22 cellular contexts compared by ENCODE assay signal in the genomic region with DNA sequence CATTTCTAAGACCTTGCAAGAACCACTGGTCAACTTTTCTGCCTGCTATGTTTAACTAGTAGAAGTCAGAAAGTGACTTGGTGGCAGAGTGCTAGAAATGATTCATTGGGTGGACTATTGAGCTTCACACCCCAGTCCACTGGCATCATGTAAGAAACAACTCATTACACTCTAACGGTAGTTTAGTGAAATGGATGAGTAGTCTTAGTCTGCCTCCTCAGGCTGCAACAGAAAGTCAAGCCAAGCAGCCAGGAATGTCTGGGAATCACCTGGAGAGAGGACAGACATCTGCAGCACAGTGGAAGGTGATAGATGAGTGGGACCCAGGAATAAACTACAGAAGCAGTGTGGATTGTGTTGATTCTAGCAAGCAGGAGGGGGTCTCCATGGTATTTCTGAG.
DNase-seq lines count a peak whose midpoint lies in the region; ATAC-seq, FAIRE-seq and TF ChIP-seq lines count a peak whose summit lies in the region.
"Had no signal": no experiment of that assay in that cellular context is flagged by ENCODE, and none has a peak within 500 bp of the region (broad histone marks: within the 10 kb centered on the region; RNA-seq: fewer than 3 reads in every experiment).

No MANE protein-coding gene starts in this region.

- DNase-seq in Caki2 (ENCODE audit: low read depth) (peak; percentile 67), GM12878 (ENCODE audit: low read depth, low spot score) (no peak), glutamatergic neuron (no peak), smooth muscle cell (lab: John Stamatoyannopoulos, UW; ENCODE audit: unreplicated experiment) (no peak), Karpas-422 (no peak)
- no peak for DNase-seq in effector CD8-positive, alpha-beta T cell (lab: John Stamatoyannopoulos, UW)
- DNase-seq: 8988T; AML-193; C1 segment of cervical spinal cord; CD8-positive, alpha-beta memory T cell; GDM1; GM23248; MV-4-11; NCI-H1105 treated with DMSO at 0.1 percent for 48 hours; NCI-H1694; NCI-H2081 treated with DMSO at 0.1 percent for 48 hours; NCI-H2171 treated with DMSO at 0.1 percent for 48 hours; NCI-H524 treated with DMSO at 0.1 percent for 48 hours; Peyer's patch had no signal

- H3K9ac ChIP-seq in GM12878 (ENCODE audit: control insufficient read depth, insufficient read depth, low read length) = no peak overlapping the region
- no peak overlapping the region for H3K9ac ChIP-seq in neural cell (ENCODE audit: low read length)
- H3K9ac ChIP-seq in smooth muscle cell (ENCODE audit: low read depth) = no peak overlapping the region
- H3K9ac ChIP-seq in Karpas-422 (ENCODE audit: low read length) = no peak overlapping the region
- H3K9ac ChIP-seq: GM23248 had no signal

- no peak overlapping the region for H3K27ac Mint-ChIP-seq in glutamatergic neuron (ENCODE audit: unreplicated experiment)
- H3K27ac Mint-ChIP-seq: CD8-positive, alpha-beta memory T cell; IgD-negative memory B cell had no signal

- H3K4me2 ChIP-seq in GM12878 (ENCODE audit: control insufficient read depth, insufficient read depth) (no peak overlapping the region), neural cell (ENCODE audit: low read length) (no peak overlapping the region), smooth muscle cell (no peak overlapping the region), Karpas-422 (ENCODE audit: low read depth, low read length, poor library complexity, severe bottlenecking) (no peak overlapping the region)

- peak overlapping the region; percentile 65 for H3K4me3 Mint-ChIP-seq in glutamatergic neuron (ENCODE audit: unreplicated experiment)
- H3K4me3 Mint-ChIP-seq: CD8-positive, alpha-beta memory T cell; IgD-negative memory B cell had no signal

- H3K9me2 ChIP-seq in neural cell (ENCODE audit: insufficient read depth, low read length) = no peaks in the 10 kb centered on the region
- H3K9me2 ChIP-seq in Karpas-422 (replicated peaks; ENCODE audit: insufficient read depth, low read length) = no peaks in the 10 kb centered on the region

- peaks cover 5% of the 10 kb centered on the region for H3F3A ChIP-seq in neural cell (ENCODE audit: insufficient read depth, low read length, poor library complexity, severe bottlenecking)
- no peaks in the 10 kb centered on the region for H3F3A ChIP-seq in smooth muscle cell (ENCODE audit: low read depth)

- no TSS peak for BruUV-seq in GM12878 (replicated peaks; lab: Mats Ljungman, UMichigan)

- H3K4me3 ChIP-seq in GM12878 = no peak overlapping the region
- no peak overlapping the region for H3K4me3 ChIP-seq in neural cell (ENCODE audit: low read length)
- H3K4me3 ChIP-seq in smooth muscle cell = no peak overlapping the region
- H3K4me3 ChIP-seq in Karpas-422 (ENCODE audit: low read length) = no peak overlapping the region
- H3K4me3 ChIP-seq: GM23248, Peyer's patch had no signal

- no peaks in the 10 kb centered on the region for H3K27me3 Mint-ChIP-seq in glutamatergic neuron (ENCODE audit: unreplicated experiment)
- H3K27me3 Mint-ChIP-seq: IgD-negative memory B cell had no signal

- CTCF ChIA-PET in GM12878 (lab: Yijun Ruan, JAX) = interaction anchor here (0.5 to 1.3 kb wide), 3 partner anchors 15 to 240 kb away, joined by 4 to 5 read pairs (median 4); no protein-coding TSS in a partner anchor

- H3K27ac ChIP-seq in GM12878 (ENCODE audit: control insufficient read depth, insufficient read depth) = no peak overlapping the region
- H3K27ac ChIP-seq in neural cell (ENCODE audit: low read length) = no peak overlapping the region
- H3K27ac ChIP-seq in smooth muscle cell (ENCODE audit: low read depth) = no peak overlapping the region
- no peak overlapping the region for H3K27ac ChIP-seq in Karpas-422 (ENCODE audit: low read length)
- H3K27ac ChIP-seq: GM23248, Peyer's patch had no signal

- no peaks in the 10 kb centered on the region for H3K27me3 ChIP-seq in GM12878 (replicated peaks in 1 of 2; ENCODE audit: control insufficient read depth in 2 of 2, insufficient read depth in 2 of 2, low read length in 1 of 2)
- H3K27me3 ChIP-seq in neural cell (ENCODE audit: insufficient read depth, low read depth, low read length) = no peaks in the 10 kb centered on the region
- H3K27me3 ChIP-seq in smooth muscle cell (ENCODE audit: low read depth) = peaks cover 29% of the 10 kb centered on the region
- no peaks in the 10 kb centered on the region for H3K27me3 ChIP-seq in Karpas-422 (ENCODE audit: low read length)
- H3K27me3 ChIP-seq: Peyer's patch had no signal

- FAIRE-seq in GM12878 (lab: Jason Lieb, UNC) = no peak

- intact Hi-C loops in GM12878 (cut with micrococcal nuclease; ENCODE audit: unreplicated experiment) = no loop called here

- RAD21 ChIA-PET in GM12878 (lab: Charles Lee; ENCODE audit: unreplicated experiment) = interaction anchor here (0.8 to 1.5 kb wide), 6 partner anchors 12 to 147 kb away, joined by 3 to 4 read pairs (median 3); no protein-coding TSS in a partner anchor

- ATAC-seq in GM12878 (peak; percentile 67), GM18520 (IDR thresholded peaks at IDR 0.05; ENCODE audit: unreplicated experiment) (no peak)

- no peaks in the 10 kb centered on the region for H3K9me3 Mint-ChIP-seq in glutamatergic neuron (ENCODE audit: unreplicated experiment)

- H3K79me2 ChIP-seq in GM12878 (ENCODE audit: control insufficient read depth, insufficient read depth, low read length) (no peaks in the 10 kb centered on the region), neural cell (replicated peaks; ENCODE audit: insufficient read depth, low read length) (peaks cover 50% of the 10 kb centered on the region), smooth muscle cell (ENCODE audit: low read depth) (no peaks in the 10 kb centered on the region), Karpas-422 (ENCODE audit: low read length) (no peaks in the 10 kb centered on the region)

- H2AFZ ChIP-seq in GM12878 (ENCODE audit: control insufficient read depth, low read depth, low read length) (no peak overlapping the region), neural cell (ENCODE audit: low read depth, low read length) (no peak overlapping the region), smooth muscle cell (ENCODE audit: low read depth) (no peak overlapping the region), Karpas-422 (ENCODE audit: low read length) (no peak overlapping the region)
- H2AFZ ChIP-seq: GM23248 had no signal

- no peak for TF ChIP-seq EP300 in GM12878 (IDR thresholded peaks at IDR 0.05; ENCODE audit: borderline replicate concordance in 1 of 2, control insufficient read depth in 1 of 2, low read depth in 2 of 2, low read length in 2 of 2)
- TF ChIP-seq EP300 in neural cell (conservative IDR thresholded peaks at IDR 0.05; ENCODE audit: poor library complexity, severe bottlenecking) = no peak

- 53% methylated on average over 1 of the region's 1 CpG for WGBS in GM12878 (ENCODE audit: insufficient coverage, insufficient replicate concordance, low lambda C conversion rate, missing lambda C conversion rate)
- WGBS in smooth muscle cell (ENCODE audit: low lambda C conversion rate) = 50% methylated on average over 1 of the region's 1 CpG

- TF ChIP-seq CTCF in GM12878 (IDR thresholded peaks at IDR 0.05 in 2 of 3, conservative IDR thresholded peaks at IDR 0.05 in 1 of 3; ENCODE audit: control insufficient read depth in 2 of 3, extremely low read depth in 1 of 3, insufficient read depth in 1 of 3, low read depth in 3 of 3, low read length in 3 of 3) (no peak), glutamatergic neuron (IDR thresholded peaks at IDR 0.05; ENCODE audit: partially characterized antibody, unreplicated experiment) (no peak), neural cell (IDR thresholded peaks at IDR 0.05; ENCODE audit: poor library complexity, severe bottlenecking) (peak; percentile 14), smooth muscle cell (IDR thresholded peaks at IDR 0.05; ENCODE audit: borderline replicate concordance, insufficient read depth, poor library complexity, severe bottlenecking) (no peak)

- POLR2A ChIA-PET in GM12878 (lab: Charles Lee) = no interaction called here

- H4K20me1 ChIP-seq in GM12878 (ENCODE audit: control insufficient read depth, insufficient read depth) (no peaks in the 10 kb centered on the region), neural cell (ENCODE audit: insufficient read depth) (no peaks in the 10 kb centered on the region), smooth muscle cell (ENCODE audit: low read depth) (peaks cover 70% of the 10 kb centered on the region), Karpas-422 (ENCODE audit: insufficient read depth, low read depth, low read length) (peaks cover 35% of the 10 kb centered on the region)

- peaks cover 23% of the 10 kb centered on the region for H3K4me1 Mint-ChIP-seq in glutamatergic neuron (ENCODE audit: low read depth, unreplicated experiment)
- H3K4me1 Mint-ChIP-seq: CD8-positive, alpha-beta memory T cell had no signal

- H3K9me3 ChIP-seq in GM12878 (replicated peaks; ENCODE audit: control insufficient read depth, insufficient read depth, low read length) = no peaks in the 10 kb centered on the region
- H3K9me3 ChIP-seq in neural cell (ENCODE audit: low read length) = no peaks in the 10 kb centered on the region
- no peaks in the 10 kb centered on the region for H3K9me3 ChIP-seq in smooth muscle cell (replicated peaks; ENCODE audit: low read depth)
- no peaks in the 10 kb centered on the region for H3K9me3 ChIP-seq in Karpas-422 (ENCODE audit: low read length)
- H3K9me3 ChIP-seq: Peyer's patch had no signal

- in situ Hi-C loops in Caki2 (cut with HindIII; ENCODE audit: low pct_unique_long_range_greater_than_20kb, low sequenced_read_pairs) (no loop called here), GM12878 (cut with MboI) (no loop called here)

- no peaks in the 10 kb centered on the region for H3K36me3 Mint-ChIP-seq in glutamatergic neuron (ENCODE audit: unreplicated experiment)
- H3K36me3 Mint-ChIP-seq: CD8-positive, alpha-beta memory T cell; IgD-negative memory B cell had no signal

- SMC1A ChIA-PET in GM12878 (lab: Charles Lee; ENCODE audit: uncharacterized antibody, unreplicated experiment) = interaction anchor here (0.5 to 4.3 kb wide), 13 partner anchors 9 to 314 kb away, joined by 3 to 17 read pairs (median 4); no protein-coding TSS in a partner anchor

- TF ChIP-seq POLR2A in GM12878 (IDR thresholded peaks at IDR 0.05; ENCODE audit: low read depth, low read length) = no peak

- H3K36me3 ChIP-seq in GM12878 (ENCODE audit: control insufficient read depth in 2 of 2, insufficient read depth in 2 of 2, low read length in 1 of 2) (no peaks in the 10 kb centered on the region; a peak in 1 of 4 replicates), neural cell (ENCODE audit: insufficient read depth, low read length) (no peaks in the 10 kb centered on the region), smooth muscle cell (ENCODE audit: low read depth) (no peaks in the 10 kb centered on the region), Karpas-422 (ENCODE audit: insufficient read depth, low read length) (no peaks in the 10 kb centered on the region)
- H3K36me3 ChIP-seq: Peyer's patch had no signal

- TF ChIP-seq RAD21 in GM12878 (IDR thresholded peaks at IDR 0.05; ENCODE audit: insufficient read depth, low read depth, low read length) = no peak
- TF ChIP-seq RAD21 in neural cell (conservative IDR thresholded peaks at IDR 0.05) = no peak

- H3K4me1 ChIP-seq in GM12878 (ENCODE audit: control insufficient read depth, insufficient read depth, low read length) = no peaks in the 10 kb centered on the region
- H3K4me1 ChIP-seq in smooth muscle cell (ENCODE audit: low read depth) = no peaks in the 10 kb centered on the region
- H3K4me1 ChIP-seq in Karpas-422 (ENCODE audit: low read length) = peaks cover 12% of the 10 kb centered on the region
- H3K4me1 ChIP-seq: Peyer's patch had no signal
